In genomic region chr15:85831415-85832113, GRCh38 we compare ENCODE assay signal across 8 cellular contexts. TPM values are rescaled to one million over a fixed set of nuclear protein-coding genes. Genes with fewer than 3 reads are reported as not detected.
DNase-seq lines count a peak whose midpoint lies in the region; ATAC-seq, FAIRE-seq and TF ChIP-seq lines count a peak whose summit lies in the region.

No MANE protein-coding gene starts in this region.

- DNase-seq in GM12891 (ENCODE audit: insufficient read length, low spot score) (no peak), NCI-H2171 treated with DMSO at 0.1 percent for 48 hours (lab: John Stamatoyannopoulos, UW) (peak; percentile 73), pancreas (peak in 5 of 6 donors; percentile 54 to 71 (median 60))
- DNase-seq in activated naive CD4-positive, alpha-beta T cell treated with Interleukin-2 at 50 U/mL for 16 hours, result peak; percentile 23
- no peak for DNase-seq in activated T-helper 1 cell treated with anti-CD3 and anti-CD28 coated beads, Interleukin-12 subunit alpha, Interleukin-12 subunit beta, Interleukin-2, Interleukin-4 antibody, amounts not matched to agents 30 ng/mL and 10 ng/mL and 1 ng/mL, durations not matched to agents 14 hours and 24 hours and 36 hours (ENCODE audit: low spot score)

- FAIRE-seq in GM12891 (lab: Jason Lieb, UNC), result peak; percentile 20
- FAIRE-seq in pancreas (lab: Jason Lieb, UNC), result no peak

- H3K9me3 ChIP-seq in gastroesophageal sphincter (no peaks in the 10 kb centered on the region), pancreas (no peaks in the 10 kb centered on the region)

- TF ChIP-seq CTCF in gastroesophageal sphincter (IDR thresholded peaks at IDR 0.05) (peak in 3 of 4 experiments; percentile 58 to 78 (median 74)), pancreas (IDR thresholded peaks at IDR 0.05) (peak; percentile 11 to 38 (median 33))

- 63 to 70% methylated on average over 9 to 10 of the region's 15 CpGs for WGBS in gastroesophageal sphincter (ENCODE audit: low coverage in 1 of 2), 2 donors
- 41 to 47% methylated on average over 15 of the region's 15 CpGs for WGBS in pancreas, 2 donors

- peaks cover 4% of the 10 kb centered on the region for H3K27me3 Mint-ChIP-seq in activated T-helper 1 cell treated with anti-CD3 and anti-CD28 coated beads, Interleukin-12 subunit alpha, Interleukin-12 subunit beta, Interleukin-2, Interleukin-4 antibody, amounts not matched to agents 30 ng/mL and 10 ng/mL and 1 ng/mL, durations not matched to agents 14 hours and 24 hours and 36 hours (ENCODE audit: insufficient read depth)

- no peaks in the 10 kb centered on the region for H3K27me3 ChIP-seq in gastroesophageal sphincter
- H3K27me3 ChIP-seq in pancreas, result no peaks in the 10 kb centered on the region

- ATAC-seq in gastroesophageal sphincter (peak; percentile 85), pancreas (peak; percentile 77 to 97 (median 93)), HG02642 (IDR thresholded peaks at IDR 0.05; ENCODE audit: poor library complexity, unreplicated experiment) (no peak), HG02970 (IDR thresholded peaks at IDR 0.05; ENCODE audit: low FRiP score, unreplicated experiment) (no peak)

- H3K4me3 ChIP-seq in gastroesophageal sphincter, result no peak overlapping the region
- no peak overlapping the region for H3K4me3 ChIP-seq in pancreas

- no peak for TF ChIP-seq EP300 in gastroesophageal sphincter (IDR thresholded peaks at IDR 0.05)

- H3K4me1 ChIP-seq in gastroesophageal sphincter (no peaks in the 10 kb centered on the region), pancreas (no peaks in the 10 kb centered on the region)

- no peaks in the 10 kb centered on the region for H3K4me1 Mint-ChIP-seq in activated T-helper 1 cell treated with anti-CD3 and anti-CD28 coated beads, Interleukin-12 subunit alpha, Interleukin-12 subunit beta, Interleukin-2, Interleukin-4 antibody, amounts not matched to agents 30 ng/mL and 10 ng/mL and 1 ng/mL, durations not matched to agents 14 hours and 24 hours and 36 hours (ENCODE audit: low read depth)

- intact Hi-C loops in pancreas (cut with DNase I), result loop anchor here in 2 of 3 donors (5.0 kb wide), 3 partner anchors 39 to 104 kb away; partner anchors contain the start of gene KLHL25 (in 1 of the 2)
- intact Hi-C loops in activated T-helper 1 cell treated with anti-CD3 and anti-CD28 coated beads, Interleukin-12 subunit alpha, Interleukin-12 subunit beta, Interleukin-2, Interleukin-4 antibody, amounts not matched to agents 30 ng/mL and 10 ng/mL and 1 ng/mL, durations not matched to agents 14 hours and 24 hours and 36 hours (cut with micrococcal nuclease), result loop anchor here (2.0 to 5.0 kb wide), 2 partner anchors 44 to 101 kb away; no protein-coding TSS in a partner anchor

- H3K4me3 Mint-ChIP-seq in activated T-helper 1 cell treated with anti-CD3 and anti-CD28 coated beads, Interleukin-12 subunit alpha, Interleukin-12 subunit beta, Interleukin-2, Interleukin-4 antibody, amounts not matched to agents 30 ng/mL and 10 ng/mL and 1 ng/mL, durations not matched to agents 14 hours and 24 hours and 36 hours, result no peak overlapping the region

- H3K27ac ChIP-seq in gastroesophageal sphincter, result no peak overlapping the region
- H3K27ac ChIP-seq in pancreas, result no peak overlapping the region

- H3K27ac Mint-ChIP-seq in activated T-helper 1 cell treated with anti-CD3 and anti-CD28 coated beads, Interleukin-12 subunit alpha, Interleukin-12 subunit beta, Interleukin-2, Interleukin-4 antibody, amounts not matched to agents 30 ng/mL and 10 ng/mL and 1 ng/mL, durations not matched to agents 14 hours and 24 hours and 36 hours, result no peak overlapping the region

- H3K9me3 Mint-ChIP-seq in activated T-helper 1 cell treated with anti-CD3 and anti-CD28 coated beads, Interleukin-12 subunit alpha, Interleukin-12 subunit beta, Interleukin-2, Interleukin-4 antibody, amounts not matched to agents 30 ng/mL and 10 ng/mL and 1 ng/mL, durations not matched to agents 14 hours and 24 hours and 36 hours, result no peaks in the 10 kb centered on the region

- H3K36me3 Mint-ChIP-seq in activated T-helper 1 cell treated with anti-CD3 and anti-CD28 coated beads, Interleukin-12 subunit alpha, Interleukin-12 subunit beta, Interleukin-2, Interleukin-4 antibody, amounts not matched to agents 30 ng/mL and 10 ng/mL and 1 ng/mL, durations not matched to agents 14 hours and 24 hours and 36 hours (ENCODE audit: low read depth), result no peaks in the 10 kb centered on the region

- TF ChIP-seq POLR2A in GM12891 (IDR thresholded peaks at IDR 0.05; ENCODE audit: low read depth, low read length), result no peak
- no peak for TF ChIP-seq POLR2A in gastroesophageal sphincter (IDR thresholded peaks at IDR 0.05)

- H3K36me3 ChIP-seq in gastroesophageal sphincter (no peaks in the 10 kb centered on the region), pancreas (no peaks in the 10 kb centered on the region)

TF ChIP-seq in GM12891, 5 proteins besides CTCF, POLR2A, EP300 and RAD21:
- TF ChIP-seq POU2F2 (IDR thresholded peaks at IDR 0.05; ENCODE audit: low read depth, low read length) (no peak), TAF1 (IDR thresholded peaks at IDR 0.05; ENCODE audit: low read depth, low read length) (no peak), POLR2AphosphoS5 (IDR thresholded peaks at IDR 0.05; ENCODE audit: low read depth, low read length) (no peak), SPI1 (IDR thresholded peaks at IDR 0.05; ENCODE audit: low read depth, low read length) (no peak)

RNA-seq across cellular contexts. Expression of gene KLHL25, which starts 36.8 kb away (rescaled TPM):
- 0.69 TPM for polyA plus RNA-seq in GM12891 (2012; ENCODE audit: low read depth, missing spikeins)
- total RNA-seq in gastroesophageal sphincter, result 10 to 100 TPM in 3 of 4 donors, 1 to 10 TPM in 1; 8.8 to 21.3 (median 11.8) TPM
- total RNA-seq in pancreas, result 1 to 10 TPM in 5 of 6 donors, under 1 TPM in 1; 0.93 to 2.6 (median 1.3) TPM
- polyA plus RNA-seq in pancreas, result 1 to 10 TPM; 2.6 to 3.3 TPM
- 10.7 and 11.0 TPM in 2 replicates for total RNA-seq in activated T-helper 1 cell treated with anti-CD3 and anti-CD28 coated beads, Interleukin-12 subunit alpha, Interleukin-12 subunit beta, Interleukin-2, Interleukin-4 antibody, amounts not matched to agents 30 ng/mL and 10 ng/mL and 1 ng/mL, durations not matched to agents 14 hours and 24 hours and 36 hours

Comparison
In these comparisons a context has a peak if more than half of its experiments do, and no peak if none do; other contexts are left out.
1. DNase-seq: peak in NCI-H2171 treated with DMSO at 0.1 percent for 48 hours (single experiment), activated naive CD4-positive, alpha-beta T cell treated with Interleukin-2 at 50 U/mL for 16 hours (single experiment) and pancreas (5 of 6); none in GM12891 (single experiment) and activated T-helper 1 cell treated with anti-CD3 and anti-CD28 coated beads, Interleukin-12 subunit alpha, Interleukin-12 subunit beta, Interleukin-2, Interleukin-4 antibody, amounts not matched to agents 30 ng/mL and 10 ng/mL and 1 ng/mL, durations not matched to agents 14 hours and 24 hours and 36 hours (single experiment).
2. ATAC-seq: peak in gastroesophageal sphincter (single experiment) and pancreas (4 of 4); none in HG02642 (single experiment) and HG02970 (single experiment).